10 cellular contexts compared by ENCODE assay signal in the genomic region with DNA sequence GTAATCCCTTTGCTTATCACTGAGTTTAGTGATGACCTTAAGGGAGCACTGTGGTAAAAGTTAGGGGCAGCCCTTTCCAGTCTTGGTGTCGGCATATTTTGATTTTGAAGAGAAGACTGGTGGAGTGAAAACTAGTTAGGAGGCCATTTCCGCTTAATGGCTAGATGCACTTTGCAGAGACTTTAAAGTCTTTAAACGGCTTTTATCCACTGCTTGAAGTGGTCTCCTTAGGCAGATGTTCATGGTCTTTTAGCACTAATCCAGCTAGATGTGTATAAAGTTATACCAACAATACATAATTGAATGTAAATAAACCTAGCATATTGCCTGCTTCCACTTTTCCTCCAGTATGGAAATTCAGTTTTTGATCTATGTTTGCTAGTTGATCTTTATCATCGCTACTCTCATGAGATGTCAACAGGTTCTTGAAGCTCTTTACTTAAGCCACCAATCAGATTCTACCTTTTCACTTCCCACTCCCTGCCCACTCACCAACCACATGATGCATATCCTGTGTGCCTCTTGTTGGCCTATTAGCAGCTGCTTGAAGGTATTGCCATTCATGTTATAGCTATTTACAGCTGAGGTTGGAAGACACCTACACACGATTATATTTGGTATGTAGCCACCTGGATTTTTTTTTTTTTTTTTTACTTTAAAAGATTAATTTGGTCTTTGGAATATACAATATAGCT.
A peak's percentile ranks its signal among the peaks of the same experiment; 100 is the strongest.
DNase-seq lines count a peak whose midpoint lies in the region; ATAC-seq and TF ChIP-seq lines count a peak whose summit lies in the region.
"Had no signal": no experiment of that assay in that cellular context is flagged by ENCODE, and none has a peak within 500 bp of the region (broad histone marks: within the 10 kb centered on the region; RNA-seq: fewer than 3 reads in every experiment).

No MANE protein-coding gene starts in this region.

- POLR2A ChIA-PET in WTC11 (lab: Charles Lee) = no interaction called here

- no peak for TF ChIP-seq POLR2A in upper lobe of left lung (IDR thresholded peaks at IDR 0.05)

- peaks cover 59% of the 10 kb centered on the region for H3K4me1 Mint-ChIP-seq in WTC11

- H3K27me3 Mint-ChIP-seq in WTC11 (ENCODE audit: low read depth) = no peaks in the 10 kb centered on the region

- TF ChIP-seq CTCF in WTC11 (IDR thresholded peaks at IDR 0.05) = no peak
- TF ChIP-seq CTCF in foreskin keratinocyte (conservative IDR thresholded peaks at IDR 0.05) = no peak
- TF ChIP-seq CTCF in upper lobe of left lung (IDR thresholded peaks at IDR 0.05) = no peak

- DNase-seq in stimulated activated CD4-positive, alpha-beta T cell treated with anti-CD3 and anti-CD28 coated beads, Interleukin-12 subunit alpha, Interleukin-12 subunit beta, amount 100 ng/mL, for 48 hours (ENCODE audit: low read depth in 2 of 3, low spot score in 1 of 3) = peak; percentile 3 to 14 (median 9)
- no peak for DNase-seq in stimulated activated CD4-positive, alpha-beta T cell treated with anti-CD3 and anti-CD28 coated beads, Interleukin-12 subunit alpha, Interleukin-12 subunit beta, amount 100 ng/mL, for 4 hours
- DNase-seq in WTC11 (ENCODE audit: low spot score) = no peak
- peak; percentile 12 to 34 for DNase-seq in foreskin keratinocyte
- no peak for DNase-seq in upper lobe of left lung
- no peak for DNase-seq in NCI-H146 (lab: John Stamatoyannopoulos, UW)
- DNase-seq: BE2C had no signal

- H3K36me3 ChIP-seq in upper lobe of left lung = peaks cover 0 to 14% (median 3%) of the 10 kb centered on the region in 4 donors
- H3K36me3 ChIP-seq: BE2C had no signal

- 59 to 72% methylated on average over 5 of the region's 5 CpGs for WGBS in upper lobe of left lung, 2 donors

- CTCF ChIA-PET in WTC11 (lab: Charles Lee) = interaction anchor here (1.2 kb wide), 1 partner anchor 281 kb away, joined by 7 read pairs; a partner anchor contains a TSS

- H3K4me3 ChIP-seq in upper lobe of left lung = no peak overlapping the region

- no peaks in the 10 kb centered on the region for H3K9me3 ChIP-seq in upper lobe of left lung
- H3K9me3 ChIP-seq: BE2C had no signal

- H3K27ac Mint-ChIP-seq in WTC11 = peak overlapping the region; percentile 90

- H3K27me3 ChIP-seq in foreskin keratinocyte (no peaks in the 10 kb centered on the region), upper lobe of left lung (no peaks in the 10 kb centered on the region)
- H3K27me3 ChIP-seq: BE2C had no signal

- H3K9me3 Mint-ChIP-seq in WTC11 = no peaks in the 10 kb centered on the region

- H3K36me3 Mint-ChIP-seq in WTC11 = peaks cover 18% of the 10 kb centered on the region

- H3K4me1 ChIP-seq in foreskin keratinocyte (no peaks in the 10 kb centered on the region), upper lobe of left lung (peaks cover 0 to 4% (median 2%) of the 10 kb centered on the region in 4 donors)
- H3K4me1 ChIP-seq: BE2C, parathyroid adenoma had no signal

- ATAC-seq in WTC11 = no peak
- ATAC-seq in foreskin keratinocyte = peak; percentile 21
- no peak for ATAC-seq in SK-N-SH treated with all-trans-retinoic acid at 6 μM for 48 hours
- ATAC-seq in upper lobe of left lung (ENCODE audit: low FRiP score in 2 of 2) = no peak
- no peak for ATAC-seq in HG03439 (IDR thresholded peaks at IDR 0.05; ENCODE audit: unreplicated experiment)

- no peak overlapping the region for H3K27ac ChIP-seq in foreskin keratinocyte
- H3K27ac ChIP-seq in upper lobe of left lung = no peak overlapping the region
- H3K27ac ChIP-seq: parathyroid adenoma had no signal

- no peak overlapping the region for H3K4me3 Mint-ChIP-seq in WTC11

- no peak for TF ChIP-seq EP300 in upper lobe of left lung (IDR thresholded peaks at IDR 0.05)

TF ChIP-seq in WTC11, 78 proteins besides CTCF, POLR2A, EP300 and RAD21:
- TF ChIP-seq SP1 (CRISPR knock-in tag; conservative IDR thresholded peaks at IDR 0.05) (no peak), CBFB (CRISPR knock-in tag; IDR thresholded peaks at IDR 0.05; ENCODE audit: low read depth) (no peak)

TF ChIP-seq in SK-N-SH treated with all-trans-retinoic acid at 6 μM for 48 hours, 23 proteins besides CTCF, POLR2A, EP300 and RAD21:
- TF ChIP-seq, protein P1, sequence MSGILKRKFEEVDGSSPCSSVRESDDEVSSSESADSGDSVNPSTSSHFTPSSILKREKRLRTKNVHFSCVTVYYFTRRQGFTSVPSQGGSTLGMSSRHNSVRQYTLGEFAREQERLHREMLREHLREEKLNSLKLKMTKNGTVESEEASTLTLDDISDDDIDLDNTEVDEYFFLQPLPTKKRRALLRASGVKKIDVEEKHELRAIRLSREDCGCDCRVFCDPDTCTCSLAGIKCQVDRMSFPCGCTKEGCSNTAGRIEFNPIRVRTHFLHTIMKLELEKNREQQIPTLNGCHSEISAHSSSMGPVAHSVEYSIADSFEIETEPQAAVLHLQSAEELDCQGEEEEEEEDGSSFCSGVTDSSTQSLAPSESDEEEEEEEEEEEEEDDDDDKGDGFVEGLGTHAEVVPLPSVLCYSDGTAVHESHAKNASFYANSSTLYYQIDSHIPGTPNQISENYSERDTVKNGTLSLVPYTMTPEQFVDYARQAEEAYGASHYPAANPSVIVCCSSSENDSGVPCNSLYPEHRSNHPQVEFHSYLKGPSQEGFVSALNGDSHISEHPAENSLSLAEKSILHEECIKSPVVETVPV (CRISPR knock-in tag; IDR thresholded peaks at IDR 0.05) = no peak
- TF ChIP-seq OSR1 (CRISPR knock-in tag; IDR thresholded peaks at IDR 0.05) (no peak), ZNF70 (CRISPR knock-in tag; IDR thresholded peaks at IDR 0.05) (no peak), ZNF565 (CRISPR knock-in tag; conservative IDR thresholded peaks at IDR 0.05; ENCODE audit: low read depth) (no peak), SNAI2 (CRISPR knock-in tag; IDR thresholded peaks at IDR 0.05) (no peak), ESRRG (CRISPR knock-in tag; IDR thresholded peaks at IDR 0.05) (no peak), RARB (CRISPR knock-in tag; IDR thresholded peaks at IDR 0.05) (no peak), ISL1 (CRISPR knock-in tag; IDR thresholded peaks at IDR 0.05) (no peak), ZFP3 (CRISPR knock-in tag; IDR thresholded peaks at IDR 0.05) (no peak), ZNF8 (CRISPR knock-in tag; IDR thresholded peaks at IDR 0.05) (no peak)
- TF ChIP-seq, protein P2, sequence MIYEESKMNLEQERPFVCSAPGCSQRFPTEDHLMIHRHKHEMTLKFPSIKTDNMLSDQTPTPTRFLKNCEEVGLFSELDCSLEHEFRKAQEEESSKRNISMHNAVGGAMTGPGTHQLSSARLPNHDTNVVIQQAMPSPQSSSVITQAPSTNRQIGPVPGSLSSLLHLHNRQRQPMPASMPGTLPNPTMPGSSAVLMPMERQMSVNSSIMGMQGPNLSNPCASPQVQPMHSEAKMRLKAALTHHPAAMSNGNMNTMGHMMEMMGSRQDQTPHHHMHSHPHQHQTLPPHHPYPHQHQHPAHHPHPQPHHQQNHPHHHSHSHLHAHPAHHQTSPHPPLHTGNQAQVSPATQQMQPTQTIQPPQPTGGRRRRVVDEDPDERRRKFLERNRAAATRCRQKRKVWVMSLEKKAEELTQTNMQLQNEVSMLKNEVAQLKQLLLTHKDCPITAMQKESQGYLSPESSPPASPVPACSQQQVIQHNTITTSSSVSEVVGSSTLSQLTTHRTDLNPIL (CRISPR knock-in tag; IDR thresholded peaks at IDR 0.05; ENCODE audit: low read depth) = no peak

Comparison
In these comparisons a context has a peak if more than half of its experiments do, and no peak if none do; other contexts are left out.
1. DNase-seq: peak in stimulated activated CD4-positive, alpha-beta T cell treated with anti-CD3 and anti-CD28 coated beads, Interleukin-12 subunit alpha, Interleukin-12 subunit beta, amount 100 ng/mL, for 48 hours (3 of 3) and foreskin keratinocyte (2 of 2); none in stimulated activated CD4-positive, alpha-beta T cell treated with anti-CD3 and anti-CD28 coated beads, Interleukin-12 subunit alpha, Interleukin-12 subunit beta, amount 100 ng/mL, for 4 hours (single experiment), WTC11 (single experiment), upper lobe of left lung (0 of 2) and NCI-H146 (single experiment).